1 cellular context compared by ENCODE assay signal in the genomic region with DNA sequence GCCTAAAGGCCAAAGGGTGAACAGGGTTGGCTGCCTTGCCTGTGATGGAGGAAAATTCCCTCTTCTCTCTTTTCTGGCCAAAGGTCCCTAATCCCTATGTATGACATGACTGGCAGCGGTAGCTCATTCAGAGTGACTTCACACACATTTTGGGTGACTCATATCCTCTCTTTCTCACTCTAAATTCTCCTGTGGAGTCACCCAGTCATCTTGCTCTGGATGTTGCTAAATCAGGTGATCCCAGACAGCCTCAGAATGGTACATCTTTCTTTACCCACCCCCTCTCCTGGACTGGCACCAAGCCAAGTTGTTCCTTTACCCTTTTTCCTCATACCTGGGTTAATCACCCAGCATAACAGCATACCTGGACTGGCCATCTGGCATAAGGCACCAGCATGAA.
TF ChIP-seq lines count a peak whose summit lies in the region.

No MANE protein-coding gene starts in this region.

TF ChIP-seq in HepG2, 621 proteins besides CTCF, POLR2A, EP300 and RAD21 (continued from another document):
- TF ChIP-seq, protein P1, sequence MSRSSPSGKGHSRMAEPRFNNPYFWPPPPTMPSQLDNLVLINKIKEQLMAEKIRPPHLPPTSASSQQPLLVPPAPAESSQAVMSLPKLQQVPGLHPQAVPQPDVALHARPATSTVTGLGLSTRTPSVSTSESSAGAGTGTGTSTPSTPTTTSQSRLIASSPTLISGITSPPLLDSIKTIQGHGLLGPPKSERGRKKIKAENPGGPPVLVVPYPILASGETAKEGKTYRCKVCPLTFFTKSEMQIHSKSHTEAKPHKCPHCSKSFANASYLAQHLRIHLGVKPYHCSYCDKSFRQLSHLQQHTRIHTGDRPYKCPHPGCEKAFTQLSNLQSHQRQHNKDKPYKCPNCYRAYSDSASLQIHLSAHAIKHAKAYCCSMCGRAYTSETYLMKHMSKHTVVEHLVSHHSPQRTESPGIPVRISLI (CRISPR knock-in tag; IDR thresholded peaks at IDR 0.05; ENCODE audit: borderline replicate concordance), result no peak
- TF ChIP-seq ZNF12 (CRISPR knock-in tag; IDR thresholded peaks at IDR 0.05), result 0 out of 2 replicates have a peak, but pooled peaks have one; percentile 17
- TF ChIP-seq, protein P2, sequence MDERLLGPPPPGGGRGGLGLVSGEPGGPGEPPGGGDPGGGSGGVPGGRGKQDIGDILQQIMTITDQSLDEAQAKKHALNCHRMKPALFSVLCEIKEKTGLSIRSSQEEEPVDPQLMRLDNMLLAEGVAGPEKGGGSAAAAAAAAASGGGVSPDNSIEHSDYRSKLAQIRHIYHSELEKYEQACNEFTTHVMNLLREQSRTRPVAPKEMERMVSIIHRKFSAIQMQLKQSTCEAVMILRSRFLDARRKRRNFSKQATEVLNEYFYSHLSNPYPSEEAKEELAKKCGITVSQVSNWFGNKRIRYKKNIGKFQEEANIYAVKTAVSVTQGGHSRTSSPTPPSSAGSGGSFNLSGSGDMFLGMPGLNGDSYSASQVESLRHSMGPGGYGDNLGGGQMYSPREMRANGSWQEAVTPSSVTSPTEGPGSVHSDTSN (CRISPR knock-in tag; IDR thresholded peaks at IDR 0.05), result no peak
- no peak for TF ChIP-seq DNMT1 (CRISPR knock-in tag; IDR thresholded peaks at IDR 0.05)
- TF ChIP-seq FOSL1 (CRISPR knock-in tag; IDR thresholded peaks at IDR 0.05; ENCODE audit: borderline replicate concordance), result peak; percentile 54; the same call in 1 of the 2 replicates
- no peak for TF ChIP-seq NFRKB (IDR thresholded peaks at IDR 0.05)
- no peak for TF ChIP-seq ATF1 (CRISPR knock-in tag; IDR thresholded peaks at IDR 0.05)
- TF ChIP-seq TBX2 (CRISPR knock-in tag; IDR thresholded peaks at IDR 0.05; ENCODE audit: borderline replicate concordance), result peak; percentile 16; the same call in 1 of the 2 replicates
- TF ChIP-seq, protein P3, sequence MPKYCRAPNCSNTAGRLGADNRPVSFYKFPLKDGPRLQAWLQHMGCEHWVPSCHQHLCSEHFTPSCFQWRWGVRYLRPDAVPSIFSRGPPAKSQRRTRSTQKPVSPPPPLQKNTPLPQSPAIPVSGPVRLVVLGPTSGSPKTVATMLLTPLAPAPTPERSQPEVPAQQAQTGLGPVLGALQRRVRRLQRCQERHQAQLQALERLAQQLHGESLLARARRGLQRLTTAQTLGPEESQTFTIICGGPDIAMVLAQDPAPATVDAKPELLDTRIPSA (CRISPR knock-in tag; IDR thresholded peaks at IDR 0.05; ENCODE audit: borderline replicate concordance), result no peak
- TF ChIP-seq SETDB1 (CRISPR knock-in tag; IDR thresholded peaks at IDR 0.05; ENCODE audit: borderline replicate concordance), result no peak
- TF ChIP-seq KLF15 (CRISPR knock-in tag; IDR thresholded peaks at IDR 0.05; ENCODE audit: borderline replicate concordance), result no peak
- peak; percentile 27; the same call in 1 of the 2 replicates for TF ChIP-seq RARA (CRISPR knock-in tag; IDR thresholded peaks at IDR 0.05)
- TF ChIP-seq, protein P4, sequence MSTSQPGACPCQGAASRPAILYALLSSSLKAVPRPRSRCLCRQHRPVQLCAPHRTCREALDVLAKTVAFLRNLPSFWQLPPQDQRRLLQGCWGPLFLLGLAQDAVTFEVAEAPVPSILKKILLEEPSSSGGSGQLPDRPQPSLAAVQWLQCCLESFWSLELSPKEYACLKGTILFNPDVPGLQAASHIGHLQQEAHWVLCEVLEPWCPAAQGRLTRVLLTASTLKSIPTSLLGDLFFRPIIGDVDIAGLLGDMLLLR (CRISPR knock-in tag; IDR thresholded peaks at IDR 0.05), result no peak
- peak; percentile 68; the same call in 1 of the 2 replicates for TF ChIP-seq LCORL (IDR thresholded peaks at IDR 0.05)
- TF ChIP-seq LCORL (CRISPR knock-in tag; IDR thresholded peaks at IDR 0.05), result peak; percentile 30; the same call in 1 of the 2 replicates
- TF ChIP-seq ZZZ3 (CRISPR knock-in tag; IDR thresholded peaks at IDR 0.05; ENCODE audit: borderline replicate concordance), result no peak
- TF ChIP-seq ZFP36L1 (CRISPR knock-in tag; IDR thresholded peaks at IDR 0.05), result no peak
- TF ChIP-seq ZNF430 (CRISPR knock-in tag; IDR thresholded peaks at IDR 0.05), result no peak
- TF ChIP-seq ZNF17 (CRISPR knock-in tag; IDR thresholded peaks at IDR 0.05), result no peak
- TF ChIP-seq ZNF670 (CRISPR knock-in tag; IDR thresholded peaks at IDR 0.05; ENCODE audit: borderline replicate concordance), result no peak
- TF ChIP-seq KDM2A (CRISPR knock-in tag; IDR thresholded peaks at IDR 0.05; ENCODE audit: borderline replicate concordance, low read depth), result no peak
- peak; percentile 25; the same call in 1 of the 2 replicates for TF ChIP-seq CEBPB (IDR thresholded peaks at IDR 0.05; ENCODE audit: borderline replicate concordance, low read depth, low read length)
- peak; percentile 95 for TF ChIP-seq ZBTB21 (CRISPR knock-in tag; IDR thresholded peaks at IDR 0.05)
- no peak for TF ChIP-seq STAG1 (CRISPR knock-in tag; IDR thresholded peaks at IDR 0.05)
- peak; percentile 42; the same call in 1 of the 2 replicates for TF ChIP-seq HNF4G (IDR thresholded peaks at IDR 0.05; ENCODE audit: borderline replicate concordance, low read depth, low read length)
- TF ChIP-seq HNF4G (CRISPR knock-in tag; IDR thresholded peaks at IDR 0.05; ENCODE audit: borderline replicate concordance, low read depth), result no peak
- TF ChIP-seq, protein P5, sequence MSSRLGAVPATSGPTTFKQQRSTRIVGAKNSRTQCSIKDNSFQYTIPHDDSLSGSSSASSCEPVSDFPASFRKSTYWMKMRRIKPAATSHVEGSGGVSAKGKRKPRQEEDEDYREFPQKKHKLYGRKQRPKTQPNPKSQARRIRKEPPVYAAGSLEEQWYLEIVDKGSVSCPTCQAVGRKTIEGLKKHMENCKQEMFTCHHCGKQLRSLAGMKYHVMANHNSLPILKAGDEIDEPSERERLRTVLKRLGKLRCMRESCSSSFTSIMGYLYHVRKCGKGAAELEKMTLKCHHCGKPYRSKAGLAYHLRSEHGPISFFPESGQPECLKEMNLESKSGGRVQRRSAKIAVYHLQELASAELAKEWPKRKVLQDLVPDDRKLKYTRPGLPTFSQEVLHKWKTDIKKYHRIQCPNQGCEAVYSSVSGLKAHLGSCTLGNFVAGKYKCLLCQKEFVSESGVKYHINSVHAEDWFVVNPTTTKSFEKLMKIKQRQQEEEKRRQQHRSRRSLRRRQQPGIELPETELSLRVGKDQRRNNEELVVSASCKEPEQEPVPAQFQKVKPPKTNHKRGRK (CRISPR knock-in tag; IDR thresholded peaks at IDR 0.05), result no peak
- TF ChIP-seq ASH2L (IDR thresholded peaks at IDR 0.05; ENCODE audit: insufficient read length, low read depth, low read length), result no peak
- TF ChIP-seq ETV5 (CRISPR knock-in tag; IDR thresholded peaks at IDR 0.05; ENCODE audit: borderline replicate concordance), result peak; percentile 61; the same call in 1 of the 2 replicates
- peak; percentile 92 for TF ChIP-seq FOSL2 (CRISPR knock-in tag; IDR thresholded peaks at IDR 0.05)
- no peak for TF ChIP-seq GATAD1 (CRISPR knock-in tag; IDR thresholded peaks at IDR 0.05)
- TF ChIP-seq, protein P6, sequence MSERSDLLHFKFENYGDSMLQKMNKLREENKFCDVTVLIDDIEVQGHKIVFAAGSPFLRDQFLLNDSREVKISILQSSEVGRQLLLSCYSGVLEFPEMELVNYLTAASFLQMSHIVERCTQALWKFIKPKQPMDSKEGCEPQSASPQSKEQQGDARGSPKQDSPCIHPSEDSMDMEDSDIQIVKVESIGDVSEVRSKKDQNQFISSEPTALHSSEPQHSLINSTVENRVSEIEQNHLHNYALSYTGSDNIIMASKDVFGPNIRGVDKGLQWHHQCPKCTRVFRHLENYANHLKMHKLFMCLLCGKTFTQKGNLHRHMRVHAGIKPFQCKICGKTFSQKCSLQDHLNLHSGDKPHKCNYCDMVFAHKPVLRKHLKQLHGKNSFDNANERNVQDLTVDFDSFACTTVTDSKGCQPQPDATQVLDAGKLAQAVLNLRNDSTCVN (CRISPR knock-in tag; IDR thresholded peaks at IDR 0.05; ENCODE audit: borderline replicate concordance), result no peak
- TF ChIP-seq, protein P7, sequence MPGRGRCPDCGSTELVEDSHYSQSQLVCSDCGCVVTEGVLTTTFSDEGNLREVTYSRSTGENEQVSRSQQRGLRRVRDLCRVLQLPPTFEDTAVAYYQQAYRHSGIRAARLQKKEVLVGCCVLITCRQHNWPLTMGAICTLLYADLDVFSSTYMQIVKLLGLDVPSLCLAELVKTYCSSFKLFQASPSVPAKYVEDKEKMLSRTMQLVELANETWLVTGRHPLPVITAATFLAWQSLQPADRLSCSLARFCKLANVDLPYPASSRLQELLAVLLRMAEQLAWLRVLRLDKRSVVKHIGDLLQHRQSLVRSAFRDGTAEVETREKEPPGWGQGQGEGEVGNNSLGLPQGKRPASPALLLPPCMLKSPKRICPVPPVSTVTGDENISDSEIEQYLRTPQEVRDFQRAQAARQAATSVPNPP (CRISPR knock-in tag; IDR thresholded peaks at IDR 0.05), result no peak
- no peak for TF ChIP-seq FOXJ3 (CRISPR knock-in tag; IDR thresholded peaks at IDR 0.05; ENCODE audit: borderline replicate concordance)
- TF ChIP-seq SIN3B (IDR thresholded peaks at IDR 0.05; ENCODE audit: low read length), result no peak
- TF ChIP-seq JUNB (CRISPR knock-in tag; IDR thresholded peaks at IDR 0.05; ENCODE audit: borderline replicate concordance), result 0 out of 2 replicates have a peak, but pooled peaks have one; percentile 40
- TF ChIP-seq ZNF136 (CRISPR knock-in tag; IDR thresholded peaks at IDR 0.05; ENCODE audit: low read depth), result no peak
- TF ChIP-seq, protein P8, sequence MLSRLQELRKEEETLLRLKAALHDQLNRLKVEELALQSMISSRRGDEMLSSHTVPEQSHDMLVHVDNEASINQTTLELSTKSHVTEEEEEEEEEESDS (CRISPR knock-in tag; IDR thresholded peaks at IDR 0.05; ENCODE audit: borderline replicate concordance), result no peak
- peak; percentile 68 for TF ChIP-seq CREB1 (IDR thresholded peaks at IDR 0.05)
- TF ChIP-seq CREB1 (CRISPR knock-in tag; IDR thresholded peaks at IDR 0.05), result no peak
